In genomic region chr9:98232926-98233325, GRCh38 we compare ENCODE assay signal across 24 cellular contexts.
"Had no signal": no experiment of that assay in that cellular context is flagged by ENCODE, and none has a peak within 500 bp of the region (broad histone marks: within the 10 kb centered on the region; RNA-seq: fewer than 3 reads in every experiment).

No MANE protein-coding gene starts in this region.

- H3K4me1 Mint-ChIP-seq: naive thymus-derived CD4-positive, alpha-beta T cell had no signal

- ATAC-seq: left lobe of liver; naive thymus-derived CD4-positive, alpha-beta T cell; psoas muscle had no signal

- H3K4me1 ChIP-seq: psoas muscle, right atrium auricular region, testis, uterus had no signal

- H3K4me3 ChIP-seq: adrenal gland, lower lobe of right lung, ovary, psoas muscle, right atrium auricular region, testis, uterus had no signal

- H3K9me3 Mint-ChIP-seq: activated T-helper 2 cell treated with anti-CD3 and anti-CD28 coated beads, Interferon-gamma antibody, Interleukin-2, Interleukin-4, amounts not matched to agents 10 μg/mL and 5 μg/mL and 100 μg/mL, durations not matched to agents 14 hours and 24 hours and 36 hours; neural crest cell; stimulated activated effector memory CD8-positive, alpha-beta T cell treated with anti-CD3 and anti-CD28 coated beads, Interleukin-12 subunit alpha, Interleukin-12 subunit beta, amount 100 ng/mL, for 72 hours had no signal

- H3K27ac ChIP-seq: adrenal gland, lower lobe of right lung, ovary, psoas muscle, right atrium auricular region, testis, uterus had no signal

- H3K27ac Mint-ChIP-seq: activated naive CD8-positive, alpha-beta T cell; activated T-helper 2 cell treated with anti-CD3 and anti-CD28 coated beads, Interferon-gamma antibody, Interleukin-2, Interleukin-4, amounts not matched to agents 10 μg/mL and 5 μg/mL and 100 μg/mL, durations not matched to agents 14 hours and 24 hours and 36 hours; stimulated activated effector memory CD8-positive, alpha-beta T cell treated with anti-CD3 and anti-CD28 coated beads, Interleukin-12 subunit alpha, Interleukin-12 subunit beta, amount 100 ng/mL, for 72 hours had no signal

- H3K4me3 Mint-ChIP-seq: activated naive CD8-positive, alpha-beta T cell; naive thymus-derived CD4-positive, alpha-beta T cell; neural crest cell; stimulated activated effector memory CD8-positive, alpha-beta T cell treated with anti-CD3 and anti-CD28 coated beads, Interleukin-12 subunit alpha, Interleukin-12 subunit beta, amount 100 ng/mL, for 72 hours had no signal

- H3K27me3 ChIP-seq: adrenal gland, ovary, right atrium auricular region, testis, uterus had no signal

- H3K9me3 ChIP-seq: adrenal gland, lower lobe of right lung, ovary, psoas muscle, right atrium auricular region, testis, uterus had no signal

- DNase-seq: activated CD4-positive, alpha-beta T cell treated with anti-CD3 and anti-CD28 coated beads for 1 hour; activated CD4-positive, alpha-beta T cell treated with anti-CD3 and anti-CD28 coated beads, Interleukin-2, amount 50 U/mL, for 1 hour; activated naive CD4-positive, alpha-beta T cell; activated T-cell treated with anti-CD3 and anti-CD28 coated beads, Interleukin-2, amount 50 U/mL, for 1 hour; adrenal gland; effector CD4-positive, alpha-beta T cell; erythroblast; foreskin fibroblast; lower lobe of right lung; naive thymus-derived CD4-positive, alpha-beta T cell; ovary; psoas muscle; stimulated activated CD4-positive, alpha-beta T cell treated with anti-CD3 and anti-CD28 coated beads, Interleukin-1b, Interleukin-23, amount 100 ng/mL, for 48 hours; T-helper 1 cell; testis; trophoblast cell; uterus had no signal

- H3K36me3 ChIP-seq: ovary, uterus had no signal

- H3K27me3 Mint-ChIP-seq: activated naive CD8-positive, alpha-beta T cell; naive thymus-derived CD4-positive, alpha-beta T cell had no signal

- FAIRE-seq: endometrium had no signal
